In genomic region chr19:39413903-39414608, GRCh38 we compare ENCODE assay signal across 8 cellular contexts. TPM values are rescaled to one million over a fixed set of nuclear protein-coding genes. Genes with fewer than 3 reads are reported as not detected.
DNase-seq lines count a peak whose midpoint lies in the region; ATAC-seq and TF ChIP-seq lines count a peak whose summit lies in the region.

No MANE protein-coding gene starts in this region.

- H3K27ac ChIP-seq in heart left ventricle (peak overlapping the region; percentile 74 to 100 (median 99)), gastrocnemius medialis (peak overlapping the region; percentile 79 to 100 (median 99))

- peaks cover 5% of the 10 kb centered on the region for H3K36me3 Mint-ChIP-seq in activated T-cell treated with anti-CD3 and anti-CD28 coated beads, Interleukin-2, amount 50 U/mL, for 4 hours (ENCODE audit: insufficient read depth)
- H3K36me3 Mint-ChIP-seq in WTC11, result peaks cover 13% of the 10 kb centered on the region

- 34 to 39% (median 35%) methylated on average over 18 of the region's 18 CpGs for WGBS in heart left ventricle, 4 donors

- ATAC-seq in activated T-cell treated with anti-CD3 and anti-CD28 coated beads, Interleukin-2, amount 50 U/mL, for 4 hours, result no peak
- no peak for ATAC-seq in WTC11
- no peak for ATAC-seq in heart left ventricle
- no peak for ATAC-seq in gastrocnemius medialis

- POLR2A ChIA-PET in WTC11 (lab: Charles Lee), result interaction anchor here (0.5 to 2.2 kb wide), 7 partner anchors 10 to 31 kb away, joined by 3 to 17 read pairs (median 3); partner anchors contain the start of genes MED29, PAF1, RPS16 and SUPT5H

- peaks cover 31% of the 10 kb centered on the region for H3K4me1 Mint-ChIP-seq in activated T-cell treated with anti-CD3 and anti-CD28 coated beads, Interleukin-2, amount 50 U/mL, for 4 hours (ENCODE audit: low read depth)
- H3K4me1 Mint-ChIP-seq in WTC11, result peaks cover 34% of the 10 kb centered on the region

- TF ChIP-seq POLR2A in heart left ventricle (IDR thresholded peaks at IDR 0.05) (no peak), gastrocnemius medialis (IDR thresholded peaks at IDR 0.05) (no peak)

- H3K27me3 Mint-ChIP-seq in activated T-cell treated with anti-CD3 and anti-CD28 coated beads, Interleukin-2, amount 50 U/mL, for 4 hours (ENCODE audit: low read depth), result no peaks in the 10 kb centered on the region
- H3K27me3 Mint-ChIP-seq in WTC11 (ENCODE audit: low read depth), result no peaks in the 10 kb centered on the region

- intact Hi-C loops in heart left ventricle (cut with DNase I) (loop anchor here in 7 of 10 donors (2.0 to 10.0 kb wide), 8 partner anchors 17 to 292 kb away; partner anchors contain the start of genes PAK4 (in 2 of the 7), RPS16 (in 2 of the 7), EID2B (in 1 of the 7) and SAMD4B (in 1 of the 7)), gastrocnemius medialis (cut with DNase I; ENCODE audit: low total_unique reads) (loop anchor here (2.0 to 10.0 kb wide), 4 partner anchors 21 to 562 kb away; partner anchors contain the start of genes DYRK1B, RPS16 and SUPT5H)

- CTCF ChIA-PET in WTC11 (lab: Charles Lee), result interaction anchor here (0.6 to 2.2 kb wide), 17 partner anchors 9 to 215 kb away, joined by 3 to 12 read pairs (median 4); partner anchors contain the start of genes MED29, PAF1, RPS16 and SAMD4B

- H3K4me1 ChIP-seq in heart left ventricle (peaks cover 7 to 59% (median 34%) of the 10 kb centered on the region in 12 donors), gastrocnemius medialis (peaks cover 15 to 19% of the 10 kb centered on the region in 2 donors)

- no peak for DNase-seq in activated T-cell treated with anti-CD3 and anti-CD28 coated beads, Interleukin-2, amount 50 U/mL, for 4 hours
- DNase-seq in activated T-cell treated with anti-CD3 and anti-CD28 coated beads, Interleukin-2, amount 50 U/mL, for 48 hours, result no peak
- DNase-seq in WTC11 (ENCODE audit: low spot score) (no peak), heart left ventricle (peak in 1 of 5 donors; percentile 40), gastrocnemius medialis (no peak), ureter (ENCODE audit: low spot score) (no peak), SKM-1 treated with dmso at 0.1 percent for 144 hours (lab: John Stamatoyannopoulos, UW; ENCODE audit: unreplicated experiment) (no peak)
- DNase-seq in NK-92 treated with Interleukin-12 subunit alpha and Interleukin-12 subunit beta, amount 100 ng/mL, for 24 hours (lab: John Stamatoyannopoulos, UW), result no peak

- H3K27ac Mint-ChIP-seq in WTC11, result peak overlapping the region; percentile 92

- H3K27me3 ChIP-seq in heart left ventricle, result peaks cover 0 to 5% (median 0%) of the 10 kb centered on the region in 9 donors
- H3K27me3 ChIP-seq in gastrocnemius medialis, result no peaks in the 10 kb centered on the region

- peaks cover 0 to 33% (median 29%) of the 10 kb centered on the region in 9 donors for H3K36me3 ChIP-seq in heart left ventricle
- no peaks in the 10 kb centered on the region for H3K36me3 ChIP-seq in gastrocnemius medialis

- in situ Hi-C loops in gastrocnemius medialis (cut with MboI; ENCODE audit: low sequenced_read_pairs in 4 of 4), result no loop called here

- H3K9me3 Mint-ChIP-seq in activated T-cell treated with anti-CD3 and anti-CD28 coated beads, Interleukin-2, amount 50 U/mL, for 4 hours, result no peaks in the 10 kb centered on the region
- no peaks in the 10 kb centered on the region for H3K9me3 Mint-ChIP-seq in WTC11

- H3K4me3 ChIP-seq in heart left ventricle (peak overlapping the region; percentile 61 to 100 (median 85)), gastrocnemius medialis (peak overlapping the region; percentile 81 to 99 (median 94))

- TF ChIP-seq CTCF in WTC11 (IDR thresholded peaks at IDR 0.05) (no peak), heart left ventricle (IDR thresholded peaks at IDR 0.05) (peak in 2 of 12 donors; percentile 9 to 15), gastrocnemius medialis (IDR thresholded peaks at IDR 0.05 in 4 of 5, conservative IDR thresholded peaks at IDR 0.05 in 1 of 5) (no peak)

- H3K9me3 ChIP-seq in heart left ventricle, result no peaks in the 10 kb centered on the region
- H3K9me3 ChIP-seq in gastrocnemius medialis, result no peaks in the 10 kb centered on the region

- peak overlapping the region; percentile 86 for H3K4me3 Mint-ChIP-seq in activated T-cell treated with anti-CD3 and anti-CD28 coated beads, Interleukin-2, amount 50 U/mL, for 4 hours
- peak overlapping the region; percentile 99 for H3K4me3 Mint-ChIP-seq in WTC11

TF ChIP-seq in WTC11, 78 proteins besides CTCF, POLR2A, EP300 and RAD21:
- TF ChIP-seq ETV6 (CRISPR knock-in tag; IDR thresholded peaks at IDR 0.05), result 0 out of 2 replicates have a peak, but pooled peaks have one; percentile 44
- 0 out of 2 replicates have a peak, but pooled peaks have one; percentile 20 for TF ChIP-seq FOXK1 (CRISPR knock-in tag; IDR thresholded peaks at IDR 0.05)
- 0 out of 2 replicates have a peak, but pooled peaks have one; percentile 11 for TF ChIP-seq GTF2I (CRISPR knock-in tag; conservative IDR thresholded peaks at IDR 0.05)
- 0 out of 2 replicates have a peak, but pooled peaks have one; percentile 15 for TF ChIP-seq HMGXB4 (CRISPR knock-in tag; IDR thresholded peaks at IDR 0.05)
- no peak for TF ChIP-seq ZNF263 (CRISPR knock-in tag; IDR thresholded peaks at IDR 0.05; ENCODE audit: low read depth)
- TF ChIP-seq RORB (CRISPR knock-in tag; IDR thresholded peaks at IDR 0.05), result no peak
- no peak for TF ChIP-seq NFE2L1 (CRISPR knock-in tag; IDR thresholded peaks at IDR 0.05)
- no peak for TF ChIP-seq ZNF671 (CRISPR knock-in tag; IDR thresholded peaks at IDR 0.05)
- TF ChIP-seq SMAD3 (CRISPR knock-in tag; IDR thresholded peaks at IDR 0.05; ENCODE audit: borderline replicate concordance), result no peak
TF ChIP-seq in WTC11: peak in this region for 4.

RNA-seq across cellular contexts. Expression of gene PLEKHG2, which starts 1.6 kb away (rescaled TPM):
- 10 to 100 TPM; 22.0 to 23.7 (median 22.0) TPM for total RNA-seq in activated T-cell treated with anti-CD3 and anti-CD28 coated beads, Interleukin-2, amount 50 U/mL, for 4 hours
- total RNA-seq in WTC11 (2021) (62.3 to 72.0 TPM (median 63.6 TPM) in 3 replicates), heart left ventricle (10 to 100 TPM in 8 of 9 donors, 1 to 10 TPM in 1; 9.2 to 38.5 (median 14.6) TPM), gastrocnemius medialis (1 to 10 TPM; 1.3 to 3.6 (median 3.3) TPM), ureter (38.8 TPM)
- polyA plus RNA-seq in heart left ventricle, result 10 to 100 TPM in 1 of 2 donors, 1 to 10 TPM in 1; 8.9 to 11.7 TPM

RNA-seq across cellular contexts. Expression of gene ZFP36, which starts 7.4 kb away (rescaled TPM):
- total RNA-seq in activated T-cell treated with anti-CD3 and anti-CD28 coated beads, Interleukin-2, amount 50 U/mL, for 4 hours, result 10 to 100 TPM; 39.5 to 50.8 (median 43.7) TPM
- total RNA-seq in WTC11 (2021) (17.3 to 22.2 TPM (median 18.4 TPM) in 3 replicates), heart left ventricle (100 to 1,000 TPM in 2 of 9 donors, 10 to 100 TPM in 7; 16.1 to 145 (median 51.1) TPM), gastrocnemius medialis (100 to 1,000 TPM in 2 of 4 donors, 10 to 100 TPM in 2; 72.2 to 202 (median 132) TPM), ureter (230 TPM)
- 10 to 100 TPM; 45.8 to 65.1 TPM for polyA plus RNA-seq in heart left ventricle

RNA-seq across cellular contexts. Expression of gene RPS16, which starts 21.7 kb away (rescaled TPM):
- total RNA-seq in activated T-cell treated with anti-CD3 and anti-CD28 coated beads, Interleukin-2, amount 50 U/mL, for 4 hours, result 1,000 to 10,000 TPM; 3,250 to 3,505 (median 3,474) TPM
- total RNA-seq in WTC11 (2021) (2,962 to 3,158 TPM (median 2,999 TPM) in 3 replicates), heart left ventricle (1,000 to 10,000 TPM in 7 of 9 donors, 100 to 1,000 TPM in 2; 617 to 1,566 (median 1,374) TPM), gastrocnemius medialis (1,000 to 10,000 TPM; 1,066 to 1,636 (median 1,467) TPM), ureter (2,118 TPM)
- 1,000 to 10,000 TPM; 1,266 to 2,656 TPM for polyA plus RNA-seq in heart left ventricle

RNA-seq across cellular contexts. Expression of gene MED29, which starts 22.9 kb away (rescaled TPM):
- total RNA-seq in activated T-cell treated with anti-CD3 and anti-CD28 coated beads, Interleukin-2, amount 50 U/mL, for 4 hours, result 10 to 100 TPM; 39.5 to 43.1 (median 39.7) TPM
- total RNA-seq in WTC11 (2021) (37.6 to 42.9 TPM (median 39.4 TPM) in 3 replicates), heart left ventricle (10 to 100 TPM; 26.3 to 53.0 (median 34.1) TPM), gastrocnemius medialis (10 to 100 TPM; 25.5 to 48.1 (median 37.7) TPM), ureter (51.8 TPM)
- 10 to 100 TPM; 34.1 to 46.0 TPM for polyA plus RNA-seq in heart left ventricle

RNA-seq across cellular contexts. Expression of gene PAF1, which starts 23.1 kb away (rescaled TPM):
- 10 to 100 TPM; 48.0 to 50.8 (median 50.2) TPM for total RNA-seq in activated T-cell treated with anti-CD3 and anti-CD28 coated beads, Interleukin-2, amount 50 U/mL, for 4 hours
- total RNA-seq in WTC11 (2021) (27.8 to 34.4 TPM (median 29.4 TPM) in 3 replicates), heart left ventricle (10 to 100 TPM; 32.8 to 75.7 (median 40.7) TPM), gastrocnemius medialis (10 to 100 TPM; 48.1 to 65.3 (median 50.2) TPM), ureter (36.9 TPM)
- polyA plus RNA-seq in heart left ventricle, result 10 to 100 TPM; 32.5 to 61.1 TPM
